ENCODE assay signal across 22 cellular contexts in the genomic region with DNA sequence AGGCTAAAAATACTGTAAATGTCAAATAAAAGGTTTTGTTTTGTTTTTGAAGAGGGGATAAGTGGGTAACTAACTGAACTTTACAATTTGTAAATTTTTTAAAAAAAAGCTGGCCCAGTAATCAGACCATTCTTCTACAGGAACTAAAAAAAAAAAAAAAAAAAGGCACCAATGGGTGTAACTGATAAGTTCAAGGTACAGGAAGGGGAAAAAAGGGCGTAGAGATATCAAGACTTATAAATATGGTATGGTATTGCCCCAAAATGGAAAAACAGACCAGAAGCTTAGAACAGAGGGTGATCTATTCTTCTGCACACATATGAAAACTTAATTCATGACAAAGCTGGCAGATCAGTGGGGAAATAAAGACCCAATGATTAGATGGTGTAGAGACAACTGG. TPM values are rescaled to one million over a fixed set of nuclear protein-coding genes. Genes with fewer than 3 reads are reported as not detected.
"Had no signal": no experiment of that assay in that cellular context is flagged by ENCODE, and none has a peak within 500 bp of the region (broad histone marks: within the 10 kb centered on the region; RNA-seq: fewer than 3 reads in every experiment).

No MANE protein-coding gene starts in this region.

- ATAC-seq: activated naive CD4-positive, alpha-beta T cell treated with anti-CD3 and anti-CD28 coated beads, Interleukin-2, amount 50 U/mL, for 72 hours; activated naive CD8-positive, alpha-beta T cell treated with anti-CD3 and anti-CD28 coated beads, Interleukin-2, amount 50 U/mL, for 24 hours; body of pancreas; Panc1; Right ventricle myocardium inferior had no signal

- DNase-seq: activated CD4-positive, alpha-beta memory T cell treated with anti-CD3 and anti-CD28 coated beads for 36 hours; activated CD4-positive, alpha-beta T cell treated with anti-CD3 and anti-CD28 coated beads, Interleukin-2, amount 10 ng/mL, durations not matched to agents 7 days and 5 days; activated CD4-positive, CD25-positive, alpha-beta regulatory T cell; activated CD8-positive, alpha-beta memory T cell treated with anti-CD3 and anti-CD28 coated beads for 24 hours; activated naive CD8-positive, alpha-beta T cell treated with anti-CD3 and anti-CD28 coated beads, Interleukin-2, amount 50 U/mL, for 24 hours; activated T-cell treated with anti-CD3 and anti-CD28 coated beads, Interleukin-2, amount 50 U/mL, for 48 hours; amniotic stem cell; body of pancreas; Kasumi-1; NCI-H1048; NCI-H146; NCI-H187 treated with DMSO at 0.1 percent for 48 hours; NCI-H2081 treated with DMSO at 0.1 percent for 48 hours; NCI-H2171 treated with DMSO at 0.1 percent for 48 hours; NCI-H226; NCI-H526; SK-N-SH had no signal

RNA-seq across cellular contexts. Expression of gene LHX4, which starts 58.8 kb away (rescaled TPM):
- total RNA-seq: activated CD4-positive, alpha-beta memory T cell treated with anti-CD3 and anti-CD28 coated beads for 36 hours; activated CD4-positive, alpha-beta T cell treated with anti-CD3 and anti-CD28 coated beads, Interleukin-2, amount 10 ng/mL, durations not matched to agents 7 days and 5 days; activated naive CD4-positive, alpha-beta T cell treated with anti-CD3 and anti-CD28 coated beads, Interleukin-2, amount 50 U/mL, for 72 hours; ascending aorta; body of pancreas; Right ventricle myocardium inferior; T-helper 1 cell treated with Interleukin-12 subunit alpha and Interleukin-12 subunit beta and Interleukin-4 antibody, amounts not matched to agents 30 ng/mL and 1 ng/mL, for 36 hours had no signal
